In genomic region chr13:50195045-50195444, GRCh38 we compare ENCODE assay signal across 30 cellular contexts.
"Had no signal": no experiment of that assay in that cellular context is flagged by ENCODE, and none has a peak within 500 bp of the region (broad histone marks: within the 10 kb centered on the region; RNA-seq: fewer than 3 reads in every experiment).

No MANE protein-coding gene starts in this region.

- H3K4me1 ChIP-seq: ascending aorta had no signal

- ATAC-seq: activated CD4-positive, alpha-beta T cell treated with anti-CD3 and anti-CD28 coated beads for 36 hours; activated CD8-positive, alpha-beta memory T cell treated with anti-CD3 and anti-CD28 coated beads, Interleukin-2, amount 10 ng/mL, durations not matched to agents 7 days and 5 days; activated CD8-positive, alpha-beta T cell treated with anti-CD3 and anti-CD28 coated beads, Interleukin-2, amount 10 ng/mL, durations not matched to agents 7 days and 5 days; activated naive CD8-positive, alpha-beta T cell treated with anti-CD3 and anti-CD28 coated beads, Interleukin-2, amount 50 U/mL, for 24 hours had no signal

- DNase-seq: activated B cell treated with CpG ODN at 0.5 μM for 24 hours; activated CD4-positive, alpha-beta memory T cell treated with anti-CD3 and anti-CD28 coated beads, Interleukin-2, amount 10 ng/mL, durations not matched to agents 7 days and 5 days; activated CD4-positive, alpha-beta T cell treated with anti-CD3 and anti-CD28 coated beads for 1 hour; activated CD4-positive, alpha-beta T cell treated with anti-CD3 and anti-CD28 coated beads for 36 hours; activated CD4-positive, alpha-beta T cell treated with anti-CD3 and anti-CD28 coated beads, Interleukin-2, amount 10 ng/mL, durations not matched to agents 7 days and 5 days; activated CD4-positive, alpha-beta T cell treated with anti-CD3 and anti-CD28 coated beads, Interleukin-2, amount 50 U/mL, for 48 hours; activated CD8-positive, alpha-beta memory T cell treated with anti-CD3 and anti-CD28 coated beads for 24 hours; activated CD8-positive, alpha-beta memory T cell treated with anti-CD3 and anti-CD28 coated beads, Interleukin-2, amount 10 ng/mL, durations not matched to agents 7 days and 5 days; activated CD8-positive, alpha-beta memory T cell treated with anti-CD3 and anti-CD28 coated beads, Interleukin-2, amount 50 U/mL, for 48 hours; activated CD8-positive, alpha-beta T cell treated with anti-CD3 and anti-CD28 coated beads, Interleukin-2, amount 10 ng/mL, durations not matched to agents 7 days and 5 days; activated effector memory CD4-positive, alpha-beta T cell treated with Interleukin-2 at 50 U/mL for 16 hours; activated gamma-delta T cell; activated naive CD4-positive, alpha-beta T cell treated with anti-CD3 and anti-CD28 coated beads, Interleukin-2, amount 10 ng/mL, durations not matched to agents 7 days and 5 days; activated naive CD4-positive, alpha-beta T cell treated with Interleukin-2 at 50 U/mL for 16 hours; activated naive CD8-positive, alpha-beta T cell treated with anti-CD3 and anti-CD28 coated beads, Interleukin-2, amount 10 ng/mL, durations not matched to agents 7 days and 5 days; activated naive CD8-positive, alpha-beta T cell treated with anti-CD3 and anti-CD28 coated beads, Interleukin-2, amount 50 U/mL, for 24 hours; activated T-cell treated with anti-CD3 and anti-CD28 coated beads, Interleukin-2, amount 50 U/mL, for 24 hours; activated T-cell treated with anti-CD3 and anti-CD28 coated beads, Interleukin-2, amount 50 U/mL, for 48 hours; amygdala; anterior cingulate cortex; caudate nucleus; cerebellar nuclear complex; T-helper 1 cell; T-helper 2 cell; T-helper 9 cell had no signal

- H3K36me3 ChIP-seq: ascending aorta, cardiac muscle cell had no signal

- H3K27ac ChIP-seq: ascending aorta, cardiac muscle cell, VCaP had no signal

- FAIRE-seq: bronchial epithelial cell, TTC549 had no signal

- H3K4me3 ChIP-seq: ascending aorta, cardiac muscle cell had no signal

- H3K9me3 ChIP-seq: ascending aorta had no signal

- H3K27me3 ChIP-seq: ascending aorta, cardiac muscle cell had no signal
